1 cellular context compared by ENCODE assay signal in genomic region chr13:27339299-27339698, GRCh38.
TF ChIP-seq lines count a peak whose summit lies in the region.

No MANE protein-coding gene starts in this region.

TF ChIP-seq in K562, 482 proteins besides CTCF, POLR2A, EP300 and RAD21 (continued from another document):
- no peak for TF ChIP-seq HDAC1 (IDR thresholded peaks at IDR 0.05)
- TF ChIP-seq OTX1 (CRISPR knock-in tag; IDR thresholded peaks at IDR 0.05) = no peak
- no peak for TF ChIP-seq RFX1 (IDR thresholded peaks at IDR 0.05)
